In genomic region chr12:92078167-92079053, GRCh38 we compare ENCODE assay signal across 10 cellular contexts.
A peak's percentile ranks its signal among the peaks of the same experiment; 100 is the strongest.
DNase-seq lines count a peak whose midpoint lies in the region; ATAC-seq and TF ChIP-seq lines count a peak whose summit lies in the region.
"Had no signal": no experiment of that assay in that cellular context is flagged by ENCODE, and none has a peak within 500 bp of the region (broad histone marks: within the 10 kb centered on the region; RNA-seq: fewer than 3 reads in every experiment).

No MANE protein-coding gene starts in this region.

- 55% methylated on average over 4 of the region's 4 CpGs for WGBS in smooth muscle cell (ENCODE audit: low lambda C conversion rate)

- H3K27ac ChIP-seq in SJSA1 (peak overlapping the region; percentile 82), smooth muscle cell (ENCODE audit: low read depth) (peak overlapping the region; percentile 88)
- H3K27ac ChIP-seq: BLaER1 had no signal

- H3K9me3 ChIP-seq in SJSA1 (replicated peaks) = no peaks in the 10 kb centered on the region
- no peaks in the 10 kb centered on the region for H3K9me3 ChIP-seq in smooth muscle cell (replicated peaks; ENCODE audit: low read depth)
- H3K9me3 ChIP-seq: BLaER1 had no signal

- H4K20me1 ChIP-seq in smooth muscle cell (ENCODE audit: low read depth) = no peaks in the 10 kb centered on the region
- H4K20me1 ChIP-seq: BLaER1 had no signal

- H3K27me3 Mint-ChIP-seq in natural killer cell (ENCODE audit: low read depth in 2 of 2) = no peaks in the 10 kb centered on the region

- H3K4me3 ChIP-seq in SJSA1 = no peak overlapping the region
- H3K4me3 ChIP-seq in fibroblast of pulmonary artery (replicated peaks; ENCODE audit: low read depth, low read length) = no peak overlapping the region
- H3K4me3 ChIP-seq in smooth muscle cell = no peak overlapping the region
- H3K4me3 ChIP-seq: BLaER1 had no signal

- H3K27me3 ChIP-seq in SJSA1 (replicated peaks) (no peaks in the 10 kb centered on the region), smooth muscle cell (ENCODE audit: low read depth) (no peaks in the 10 kb centered on the region)
- H3K27me3 ChIP-seq: BLaER1 had no signal

- H3K9ac ChIP-seq in smooth muscle cell (ENCODE audit: low read depth) = peak overlapping the region; percentile 46
- H3K9ac ChIP-seq: BLaER1 had no signal

- H3K4me3 Mint-ChIP-seq in natural killer cell = no peak overlapping the region

- H3K79me2 ChIP-seq in smooth muscle cell (ENCODE audit: low read depth) = no peaks in the 10 kb centered on the region

- H3K4me1 ChIP-seq in SJSA1 (replicated peaks) = peaks cover 69% of the 10 kb centered on the region
- H3K4me1 ChIP-seq in smooth muscle cell (ENCODE audit: low read depth) = peaks cover 25% of the 10 kb centered on the region

- H3K4me1 Mint-ChIP-seq in natural killer cell = peaks cover 15 to 19% of the 10 kb centered on the region in 2 donors

- H3K27ac Mint-ChIP-seq in natural killer cell = no peak overlapping the region

- no peaks in the 10 kb centered on the region for H3K36me3 Mint-ChIP-seq in natural killer cell

- no peak overlapping the region for H2AFZ ChIP-seq in smooth muscle cell (ENCODE audit: low read depth)

- H3K36me3 ChIP-seq in SJSA1 (no peaks in the 10 kb centered on the region), smooth muscle cell (ENCODE audit: low read depth) (no peaks in the 10 kb centered on the region)
- H3K36me3 ChIP-seq: BLaER1 had no signal

- H3K4me2 ChIP-seq in smooth muscle cell = peak overlapping the region; percentile 58
- H3K4me2 ChIP-seq: BLaER1 had no signal

- DNase-seq in SIG-M5 treated with dmso at 0.1 percent for 504 hours (lab: John Stamatoyannopoulos, UW; ENCODE audit: unreplicated experiment) (peak; percentile 42), SIG-M5 (lab: John Stamatoyannopoulos, UW) (no peak), SJSA1 (ENCODE audit: low read depth in 1 of 2, low spot score in 2 of 2) (peak; percentile 68 to 84), fibroblast of pulmonary artery (ENCODE audit: low read depth) (peak; percentile 98), smooth muscle cell (lab: John Stamatoyannopoulos, UW; ENCODE audit: unreplicated experiment) (no peak), natural killer cell (no peak), NCI-H1105 treated with DMSO at 0.1 percent for 48 hours (lab: John Stamatoyannopoulos, UW) (no peak)
- DNase-seq: activated CD4-positive, CD25-positive, alpha-beta regulatory T cell treated with anti-CD3 and anti-CD28 coated beads, Interleukin-2, amount 50 U/mL, for 72 hours had no signal

- no peak for TF ChIP-seq CTCF in fibroblast of pulmonary artery (IDR thresholded peaks at IDR 0.05; ENCODE audit: low read length, missing control alignments)
- no peak for TF ChIP-seq CTCF in smooth muscle cell (IDR thresholded peaks at IDR 0.05; ENCODE audit: borderline replicate concordance, insufficient read depth, poor library complexity, severe bottlenecking)
- TF ChIP-seq CTCF in natural killer cell (IDR thresholded peaks at IDR 0.05) = no peak

- intact Hi-C loops in natural killer cell (cut with micrococcal nuclease) = no loop called here

- peaks cover 27% of the 10 kb centered on the region for H3F3A ChIP-seq in smooth muscle cell (ENCODE audit: low read depth)

- ATAC-seq in natural killer cell (no peak), GM19452 (IDR thresholded peaks at IDR 0.05; ENCODE audit: unreplicated experiment) (no peak)

- H3K9me3 Mint-ChIP-seq in natural killer cell = no peaks in the 10 kb centered on the region

Comparison
In these comparisons a context has a peak if more than half of its experiments do, and no peak if none do; other contexts are left out.
1. DNase-seq: peak in SIG-M5 treated with dmso at 0.1 percent for 504 hours (single experiment), SJSA1 (2 of 2) and fibroblast of pulmonary artery (single experiment); none in SIG-M5 (single experiment), smooth muscle cell (single experiment), natural killer cell (single experiment) and NCI-H1105 treated with DMSO at 0.1 percent for 48 hours (single experiment).